In genomic region chrX:18998653-18999052, GRCh38 we compare ENCODE assay signal across 1 cellular context.
TF ChIP-seq lines count a peak whose summit lies in the region.

No MANE protein-coding gene starts in this region.

TF ChIP-seq in GM23338, 12 proteins besides CTCF, POLR2A, EP300 and RAD21 (continued from another document):
- no peak for TF ChIP-seq ZNF462 (CRISPR knock-in tag; IDR thresholded peaks at IDR 0.05)
- TF ChIP-seq REST (IDR thresholded peaks at IDR 0.05; ENCODE audit: unreplicated experiment): no peak
- TF ChIP-seq EZH2phosphoT487 (IDR thresholded peaks at IDR 0.05; ENCODE audit: unreplicated experiment): no peak
- TF ChIP-seq ETS1 (IDR thresholded peaks at IDR 0.05): no peak
- no peak for TF ChIP-seq JUNB (IDR thresholded peaks at IDR 0.05; ENCODE audit: unreplicated experiment)
- TF ChIP-seq EZH2 (IDR thresholded peaks at IDR 0.05; ENCODE audit: low read depth, unreplicated experiment): no peak
- TF ChIP-seq STAT1 (IDR thresholded peaks at IDR 0.05; ENCODE audit: unreplicated experiment): no peak
